ENCODE assay signal across 8 cellular contexts in genomic region chr7:90211391-90212148, GRCh38. TPM values are rescaled to one million over a fixed set of nuclear protein-coding genes. Genes with fewer than 3 reads are reported as not detected.
DNase-seq lines count a peak whose midpoint lies in the region; ATAC-seq, FAIRE-seq and TF ChIP-seq lines count a peak whose summit lies in the region.

TSS of gene STEAP2 (plus strand) at chr7:90211740. CDS start at chr7:90225083, 13,343 bp downstream.

- no peak for FAIRE-seq in GM12892 (lab: Jason Lieb, UNC)

- ATAC-seq in HG02798 (IDR thresholded peaks at IDR 0.05; ENCODE audit: poor library complexity, unreplicated experiment), result peak; percentile 91
- ATAC-seq in esophagus mucosa, result peak; percentile 99

- peaks cover 5% of the 10 kb centered on the region for H3K4me1 Mint-ChIP-seq in stimulated activated naive CD8-positive, alpha-beta T cell treated with anti-CD3 and anti-CD28 coated beads, Interleukin-15, Interleukin-2, amounts not matched to agents 100 ng/mL and 50 ng/mL, for 24 hours (ENCODE audit: low read depth)

- no peak for TF ChIP-seq POLR2A in GM12892 (IDR thresholded peaks at IDR 0.05; ENCODE audit: low read depth, low read length)

- no peaks in the 10 kb centered on the region for H3K9me3 Mint-ChIP-seq in stimulated activated naive CD8-positive, alpha-beta T cell treated with anti-CD3 and anti-CD28 coated beads, Interleukin-15, Interleukin-2, amounts not matched to agents 100 ng/mL and 50 ng/mL, for 24 hours

- H3K27ac ChIP-seq in 22Rv1, result peak within 1 kb of the TSS; percentile 87

- TF ChIP-seq CTCF in 22Rv1 (IDR thresholded peaks at IDR 0.05), result peak; percentile 91

- H3K4me3 Mint-ChIP-seq in stimulated activated naive CD8-positive, alpha-beta T cell treated with anti-CD3 and anti-CD28 coated beads, Interleukin-15, Interleukin-2, amounts not matched to agents 100 ng/mL and 50 ng/mL, for 24 hours, result peak within 1 kb of the TSS; percentile 61

- no peaks in the 10 kb centered on the region for H3K36me3 Mint-ChIP-seq in stimulated activated naive CD8-positive, alpha-beta T cell treated with anti-CD3 and anti-CD28 coated beads, Interleukin-15, Interleukin-2, amounts not matched to agents 100 ng/mL and 50 ng/mL, for 24 hours (ENCODE audit: low read depth)

- no peak within 1 kb of the TSS for H3K27ac Mint-ChIP-seq in stimulated activated naive CD8-positive, alpha-beta T cell treated with anti-CD3 and anti-CD28 coated beads, Interleukin-15, Interleukin-2, amounts not matched to agents 100 ng/mL and 50 ng/mL, for 24 hours

- H3K27me3 Mint-ChIP-seq in stimulated activated naive CD8-positive, alpha-beta T cell treated with anti-CD3 and anti-CD28 coated beads, Interleukin-15, Interleukin-2, amounts not matched to agents 100 ng/mL and 50 ng/mL, for 24 hours, result peaks cover 23% of the 10 kb centered on the region

- DNase-seq in GM12892 (ENCODE audit: insufficient read length) (peak; percentile 27), NCI-H1694 treated with DMSO at 0.1 percent for 48 hours (lab: John Stamatoyannopoulos, UW) (peak; percentile 52), middle frontal gyrus (ENCODE audit: extremely low spot score, low spot score) (peak; percentile 76)
- peak; percentile 44 to 48 for DNase-seq in activated CD4-positive, alpha-beta T cell treated with anti-CD3 and anti-CD28 coated beads, Interleukin-2, amount 50 U/mL, for 48 hours

RNA-seq across cellular contexts. Expression of gene STEAP2, which starts in this region (rescaled TPM):
- polyA plus RNA-seq in GM12892 (2012; ENCODE audit: missing spikeins), result 0.11 TPM
- 2.4 TPM for total RNA-seq in esophagus mucosa

Comparison
In these comparisons a context has a peak if more than half of its experiments do, and no peak if none do; other contexts are left out.
1. Peak in every context shown above with its lines: DNase-seq, ATAC-seq and H3K27ac ChIP-seq.